In the genomic region with DNA sequence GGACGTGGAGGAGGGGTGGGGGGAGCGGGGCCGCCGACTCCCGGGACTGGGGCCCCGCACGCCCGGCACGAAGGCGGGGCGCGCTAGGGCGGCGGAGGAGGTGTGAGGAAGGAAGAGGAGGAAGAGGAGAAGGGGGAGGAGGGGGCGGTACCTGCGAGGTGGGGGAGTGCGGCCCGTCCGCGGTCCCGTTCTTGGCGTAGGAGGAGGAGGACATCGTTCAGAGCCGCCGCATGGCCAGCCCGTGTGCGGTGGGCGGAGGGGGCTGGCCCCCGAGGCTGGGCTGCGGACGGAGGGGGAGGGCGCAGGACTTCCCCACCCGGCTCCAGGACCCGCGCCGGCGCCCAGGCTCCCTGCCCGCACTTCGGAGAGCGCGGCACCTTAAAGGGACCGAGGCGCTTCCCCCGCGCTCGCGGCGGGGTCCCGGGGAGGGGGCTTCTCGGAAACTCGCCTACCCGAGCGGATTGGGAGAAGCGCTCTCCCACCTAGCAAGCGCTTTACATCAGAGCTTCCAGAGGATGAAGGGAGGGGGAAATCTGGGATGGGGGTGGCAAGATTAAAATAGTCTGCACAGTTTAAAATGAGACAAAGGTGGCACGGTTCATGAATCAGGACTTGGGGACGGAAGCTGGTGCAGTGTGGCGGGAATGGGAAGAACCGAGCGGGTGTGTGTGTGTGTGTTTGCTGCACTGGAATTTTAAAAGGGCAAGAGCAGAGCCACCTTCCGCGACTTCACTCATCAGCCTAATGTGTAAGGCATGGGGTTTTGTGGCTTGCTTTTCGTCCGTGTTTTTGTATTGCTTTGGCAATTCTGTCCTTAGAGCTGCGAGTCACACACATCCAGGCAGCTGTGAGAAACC, we compare ENCODE assay signal across 8 cellular contexts. TPM values are rescaled to one million over a fixed set of nuclear protein-coding genes. Genes with fewer than 3 reads are reported as not detected.
DNase-seq lines count a peak whose midpoint lies in the region; ATAC-seq, FAIRE-seq and TF ChIP-seq lines count a peak whose summit lies in the region.

A gene (minus strand): TSS at position 247 of the 857 bp plus-strand sequence.

- peaks cover 59% of the 10 kb centered on the region for H3K27me3 ChIP-seq in HUES48 (ENCODE audit: control insufficient read depth, insufficient read depth, low read length)

- H3K4me3 ChIP-seq in HUES48 (ENCODE audit: low read depth, low read length), result peak within 1 kb of the TSS; percentile 71

- FAIRE-seq in frontal cortex (lab: Jason Lieb, UNC), result no peak

- no peak within 1 kb of the TSS for H3K27ac ChIP-seq in HUES48 (ENCODE audit: low read depth, low read length)

- no peak for TF ChIP-seq CTCF in osteocyte (IDR thresholded peaks at IDR 0.05)

- ATAC-seq in HG03196 (IDR thresholded peaks at IDR 0.05; ENCODE audit: unreplicated experiment), result no peak

- no peaks in the 10 kb centered on the region for H3K9me3 Mint-ChIP-seq in activated CD4-positive, alpha-beta memory T cell treated with anti-CD3 and anti-CD28 coated beads, Interleukin-2, amount 10 ng/mL, durations not matched to agents 7 days and 5 days
- H3K9me3 Mint-ChIP-seq in osteocyte (ENCODE audit: unreplicated experiment), result no peaks in the 10 kb centered on the region

- DNase-seq in stimulated activated CD4-positive, alpha-beta T cell treated with anti-CD3 and anti-CD28 coated beads, Interleukin-15, amount 100 ng/mL, for 24 hours, result peak; percentile 30
- no peak for DNase-seq in stimulated activated CD4-positive, alpha-beta T cell treated with anti-CD3 and anti-CD28 coated beads, Interleukin-4, amount 100 ng/mL, for 24 hours
- peak; percentile 17 for DNase-seq in activated CD4-positive, alpha-beta memory T cell treated with anti-CD3 and anti-CD28 coated beads, Interleukin-2, amount 10 ng/mL, durations not matched to agents 7 days and 5 days
- peak; percentile 34 to 56 for DNase-seq in frontal cortex (ENCODE audit: low spot score in 2 of 2)
- no peak for DNase-seq in osteocyte (ENCODE audit: extremely low spot score, unreplicated experiment)
- no peak for DNase-seq in HPDE6-E6E7 (ENCODE audit: extremely low spot score)

- H3K36me3 ChIP-seq in HUES48 (ENCODE audit: control insufficient read depth, insufficient read depth, low read length), result no peaks in the 10 kb centered on the region

- peak within 1 kb of the TSS; percentile 71 for H3K4me3 Mint-ChIP-seq in activated CD4-positive, alpha-beta memory T cell treated with anti-CD3 and anti-CD28 coated beads, Interleukin-2, amount 10 ng/mL, durations not matched to agents 7 days and 5 days
- H3K4me3 Mint-ChIP-seq in osteocyte (ENCODE audit: unreplicated experiment), result peak within 1 kb of the TSS; percentile 87

- H3K4me1 Mint-ChIP-seq in activated CD4-positive, alpha-beta memory T cell treated with anti-CD3 and anti-CD28 coated beads, Interleukin-2, amount 10 ng/mL, durations not matched to agents 7 days and 5 days, result peaks cover 16% of the 10 kb centered on the region
- H3K4me1 Mint-ChIP-seq in osteocyte (ENCODE audit: unreplicated experiment), result peaks cover 17% of the 10 kb centered on the region

- no peaks in the 10 kb centered on the region for H3K9me3 ChIP-seq in HUES48 (ENCODE audit: control insufficient read depth, insufficient read depth, low read length)

- peaks cover 61% of the 10 kb centered on the region for H3K27me3 Mint-ChIP-seq in activated CD4-positive, alpha-beta memory T cell treated with anti-CD3 and anti-CD28 coated beads, Interleukin-2, amount 10 ng/mL, durations not matched to agents 7 days and 5 days
- peaks cover 40% of the 10 kb centered on the region for H3K27me3 Mint-ChIP-seq in osteocyte (ENCODE audit: unreplicated experiment)

- H3K9ac ChIP-seq in HUES48 (ENCODE audit: low read depth, low read length), result peak within 1 kb of the TSS; percentile 30; the same call in 1 of the 2 replicates

- peaks cover 8% of the 10 kb centered on the region; the same call in 1 of the 2 replicates for H3K4me1 ChIP-seq in HUES48 (ENCODE audit: control insufficient read depth, insufficient read depth, low read length)

- CTCF ChIA-PET in activated CD4-positive, alpha-beta memory T cell treated with anti-CD3 and anti-CD28 coated beads, Interleukin-2, amount 10 ng/mL, durations not matched to agents 7 days and 5 days (lab: Charles Lee), result no interaction called here

- POLR2A ChIA-PET in activated CD4-positive, alpha-beta memory T cell treated with anti-CD3 and anti-CD28 coated beads, Interleukin-2, amount 10 ng/mL, durations not matched to agents 7 days and 5 days (lab: Charles Lee), result no interaction called here

- no peak within 1 kb of the TSS for H3K27ac Mint-ChIP-seq in activated CD4-positive, alpha-beta memory T cell treated with anti-CD3 and anti-CD28 coated beads, Interleukin-2, amount 10 ng/mL, durations not matched to agents 7 days and 5 days
- H3K27ac Mint-ChIP-seq in osteocyte (ENCODE audit: unreplicated experiment), result peak within 1 kb of the TSS; percentile 84

- H3K36me3 Mint-ChIP-seq in activated CD4-positive, alpha-beta memory T cell treated with anti-CD3 and anti-CD28 coated beads, Interleukin-2, amount 10 ng/mL, durations not matched to agents 7 days and 5 days (ENCODE audit: low read depth), result peaks cover 3% of the 10 kb centered on the region
- H3K36me3 Mint-ChIP-seq in osteocyte (ENCODE audit: unreplicated experiment), result no peaks in the 10 kb centered on the region

RNA-seq across cellular contexts. Expression of the gene that starts here (rescaled TPM):
- under 1 TPM; 0.28 to 0.30 TPM for total RNA-seq in activated CD4-positive, alpha-beta memory T cell treated with anti-CD3 and anti-CD28 coated beads, Interleukin-2, amount 10 ng/mL, durations not matched to agents 7 days and 5 days
- total RNA-seq in frontal cortex (42.4 TPM), osteocyte (3.4 and 3.6 TPM in 2 replicates)

Comparison
In these comparisons a context has a peak if more than half of its experiments do, and no peak if none do; other contexts are left out.
1. DNase-seq: peak in stimulated activated CD4-positive, alpha-beta T cell treated with anti-CD3 and anti-CD28 coated beads, Interleukin-15, amount 100 ng/mL, for 24 hours (single experiment) and frontal cortex (2 of 2); none in stimulated activated CD4-positive, alpha-beta T cell treated with anti-CD3 and anti-CD28 coated beads, Interleukin-4, amount 100 ng/mL, for 24 hours (single experiment), osteocyte (single experiment) and HPDE6-E6E7 (single experiment).
2. Peak in DNase-seq in activated CD4-positive, alpha-beta memory T cell treated with anti-CD3 and anti-CD28 coated beads, Interleukin-2, amount 10 ng/mL, durations not matched to agents 7 days and 5 days; RNA of the gene not detected or under 1 TPM.